Comparison of ENCODE assay signal across 1 cellular context in genomic region chr7:1540391-1541271, GRCh38.
TF ChIP-seq lines count a peak whose summit lies in the region.

No MANE protein-coding gene starts in this region.

TF ChIP-seq in IMR-90, 13 proteins besides CTCF, POLR2A, EP300 and RAD21:
- no peak for TF ChIP-seq RFX5 (IDR thresholded peaks at IDR 0.05; ENCODE audit: low read depth, low read length)
- no peak for TF ChIP-seq NFE2L2 (IDR thresholded peaks at IDR 0.05; ENCODE audit: low read depth, low read length)
- TF ChIP-seq FOS (IDR thresholded peaks at IDR 0.05; ENCODE audit: low read depth, low read length) = no peak
- no peak; the same call in 1 of the 2 replicates for TF ChIP-seq MAZ (IDR thresholded peaks at IDR 0.05; ENCODE audit: borderline replicate concordance, low read depth, low read length)
- TF ChIP-seq SMC3 (IDR thresholded peaks at IDR 0.05; ENCODE audit: low read depth, low read length) = no peak
